ENCODE assay signal across 8 cellular contexts in genomic region chr6:107459283-107460073, GRCh38. TPM values are rescaled to one million over a fixed set of nuclear protein-coding genes. Genes with fewer than 3 reads are reported as not detected.
DNase-seq lines count a peak whose midpoint lies in the region; TF ChIP-seq lines count a peak whose summit lies in the region.

Gene PDSS2, minus strand, starts transcription at chr6:107459564. Its CDS starts 279 bp downstream, at chr6:107459285.

- peak within 1 kb of the TSS; percentile 59 for H3K27ac ChIP-seq in effector memory CD4-positive, alpha-beta T cell (ENCODE audit: insufficient read depth, low read length, poor library complexity, severe bottlenecking)

- peak within 1 kb of the TSS; percentile 83 for H3K4me3 ChIP-seq in effector memory CD4-positive, alpha-beta T cell (ENCODE audit: insufficient read depth, low read depth, low read length, poor library complexity, severe bottlenecking)

- DNase-seq in COR-L47 (lab: John Stamatoyannopoulos, UW) (peak; percentile 72), GM20000 (ENCODE audit: low spot score) (peak; percentile 93), HT-29 (ENCODE audit: low spot score) (peak; percentile 97), medulla oblongata (ENCODE audit: extremely low spot score) (peak; percentile 99)
- DNase-seq in NK-92 treated with Interleukin-12 subunit alpha and Interleukin-12 subunit beta, amount 100 ng/mL, for 24 hours (lab: John Stamatoyannopoulos, UW): peak; percentile 97
- DNase-seq in activated CD8-positive, alpha-beta memory T cell treated with anti-CD3 and anti-CD28 coated beads for 24 hours: peak; percentile 98
- DNase-seq in effector memory CD4-positive, alpha-beta T cell: peak; percentile 85 to 94 (median 94)
- DNase-seq in stimulated activated CD8-positive, alpha-beta memory T cell treated with anti-CD3 and anti-CD28 coated beads, Interleukin-12 subunit alpha, Interleukin-12 subunit beta, amount 100 ng/mL, for 1 hour (ENCODE audit: low read depth): peak; percentile 97

- peaks cover 6% of the 10 kb centered on the region for H3K4me1 ChIP-seq in effector memory CD4-positive, alpha-beta T cell (ENCODE audit: control insufficient read depth, insufficient read depth, low read length, poor library complexity, severe bottlenecking)

- H3K36me3 ChIP-seq in effector memory CD4-positive, alpha-beta T cell (ENCODE audit: control insufficient read depth, insufficient read depth, low read length): no peaks in the 10 kb centered on the region

- no peaks in the 10 kb centered on the region for H3K27me3 ChIP-seq in effector memory CD4-positive, alpha-beta T cell (replicated peaks; ENCODE audit: control insufficient read depth, insufficient read depth, low read length, poor library complexity, severe bottlenecking)

- H3K9me3 ChIP-seq in effector memory CD4-positive, alpha-beta T cell (ENCODE audit: control insufficient read depth, low read length): no peaks in the 10 kb centered on the region

- peak; percentile 39 for TF ChIP-seq CTCF in GM20000 (IDR thresholded peaks at IDR 0.05; ENCODE audit: extremely low read depth, missing control alignments)

RNA-seq across cellular contexts. Expression of gene PDSS2, which starts in this region (rescaled TPM):
- 9.2 and 9.3 TPM in 2 replicates for total RNA-seq in HT-29 (2014; rRNA removed; shearing (Covaris generic))

Comparison
In these comparisons a context has a peak if more than half of its experiments do, and no peak if none do; other contexts are left out.
1. Peak in every context shown above with its lines: DNase-seq, H3K4me3 ChIP-seq and H3K27ac ChIP-seq.